8 cellular contexts compared by ENCODE assay signal in the genomic region with DNA sequence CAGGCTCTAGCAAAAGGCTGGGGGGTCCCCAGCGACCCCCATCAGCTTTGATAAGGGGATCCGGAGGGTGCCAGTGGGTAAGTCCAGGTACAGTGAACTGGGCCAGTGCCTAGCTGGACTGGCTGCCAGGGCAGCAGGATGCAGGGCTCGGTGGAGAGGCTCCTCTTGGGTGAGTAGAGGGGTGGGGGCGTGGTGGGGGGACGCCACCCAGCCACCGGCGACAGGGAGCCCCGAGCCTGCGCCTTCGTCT. TPM values are rescaled to one million over a fixed set of nuclear protein-coding genes. Genes with fewer than 3 reads are reported as not detected.
DNase-seq lines count a peak whose midpoint lies in the region; ATAC-seq, FAIRE-seq and TF ChIP-seq lines count a peak whose summit lies in the region.

No MANE protein-coding gene starts in this region.

- H4K20me1 ChIP-seq in astrocyte (ENCODE audit: insufficient read depth, low read length): no peaks in the 10 kb centered on the region

- 9% methylated on average over 10 of the region's 10 CpGs for WGBS in liver
- 2% methylated on average over 5 of the region's 10 CpGs for WGBS in suprapubic skin

- H2AFZ ChIP-seq in astrocyte (ENCODE audit: low read depth, low read length): peak overlapping the region; percentile 84

- H3K27me3 ChIP-seq in astrocyte (ENCODE audit: insufficient read depth, low read length): no peaks in the 10 kb centered on the region
- H3K27me3 ChIP-seq in liver (ENCODE audit: control insufficient read depth in 4 of 4, insufficient read depth in 4 of 4, low read length in 3 of 4): no peaks in the 10 kb centered on the region
- no peaks in the 10 kb centered on the region for H3K27me3 ChIP-seq in suprapubic skin

- TF ChIP-seq RAD21 in liver (IDR thresholded peaks at IDR 0.05): no peak

- H3K36me3 ChIP-seq in astrocyte (ENCODE audit: insufficient read depth, low read length) (no peaks in the 10 kb centered on the region), liver (ENCODE audit: control insufficient read depth in 4 of 4, insufficient read depth in 3 of 4, low read depth in 1 of 4, low read length in 3 of 4) (no peaks in the 10 kb centered on the region), suprapubic skin (no peaks in the 10 kb centered on the region)

- no peaks in the 10 kb centered on the region for H3K27me3 Mint-ChIP-seq in activated CD4-positive, alpha-beta T cell treated with anti-CD3 and anti-CD28 coated beads for 36 hours
- peaks cover 9% of the 10 kb centered on the region for H3K27me3 Mint-ChIP-seq in astrocyte (ENCODE audit: low read depth, unreplicated experiment)

- peaks cover 47% of the 10 kb centered on the region for H3K4me1 Mint-ChIP-seq in activated CD4-positive, alpha-beta T cell treated with anti-CD3 and anti-CD28 coated beads for 36 hours
- peaks cover 22% of the 10 kb centered on the region for H3K4me1 Mint-ChIP-seq in astrocyte (ENCODE audit: low read depth, unreplicated experiment)

- H3K27ac ChIP-seq in astrocyte (ENCODE audit: low read depth, low read length): peak overlapping the region; percentile 30
- H3K27ac ChIP-seq in liver (ENCODE audit: low read depth in 1 of 2, low read length in 2 of 2): peak overlapping the region; percentile 35 to 47
- peak overlapping the region; percentile 80 for H3K27ac ChIP-seq in suprapubic skin

- DNase-seq in activated CD4-positive, alpha-beta T cell treated with anti-CD3 and anti-CD28 coated beads for 36 hours: no peak
- DNase-seq in activated CD4-positive, alpha-beta T cell treated with anti-CD3 and anti-CD28 coated beads for 48 hours: no peak
- no peak for DNase-seq in astrocyte (ENCODE audit: low read depth)
- DNase-seq in suprapubic skin (ENCODE audit: low spot score in 2 of 2): no peak
- DNase-seq in SK-N-DZ (ENCODE audit: low spot score): no peak
- no peak for DNase-seq in sciatic nerve (ENCODE audit: low spot score)
- no peak for DNase-seq in activated CD4-positive, alpha-beta T cell treated with anti-CD3 and anti-CD28 coated beads, Interleukin-2, amount 50 U/mL, for 1 hour

- no peaks in the 10 kb centered on the region for H3K79me2 ChIP-seq in astrocyte (ENCODE audit: insufficient read depth, low read length)

- CTCF ChIA-PET in activated CD4-positive, alpha-beta T cell treated with anti-CD3 and anti-CD28 coated beads for 36 hours (lab: Charles Lee): interaction anchor here (0.7 to 10.3 kb wide), 7 partner anchors 10 to 103 kb away, joined by 3 to 218 read pairs (median 8); no protein-coding TSS in a partner anchor

- peak overlapping the region; percentile 66 for H3K4me3 ChIP-seq in astrocyte (ENCODE audit: insufficient read depth, low read depth, low read length)
- H3K4me3 ChIP-seq in liver (ENCODE audit: low read depth in 1 of 3, low read length in 3 of 3): peak overlapping the region in 2 of 3 donors; percentile 66 to 75
- peak overlapping the region; percentile 67 for H3K4me3 ChIP-seq in suprapubic skin

- H3K27ac Mint-ChIP-seq in activated CD4-positive, alpha-beta T cell treated with anti-CD3 and anti-CD28 coated beads for 36 hours: no peak overlapping the region
- H3K27ac Mint-ChIP-seq in astrocyte (ENCODE audit: unreplicated experiment): no peak overlapping the region

- H3K9me3 Mint-ChIP-seq in activated CD4-positive, alpha-beta T cell treated with anti-CD3 and anti-CD28 coated beads for 36 hours (ENCODE audit: low read depth): no peaks in the 10 kb centered on the region
- H3K9me3 Mint-ChIP-seq in astrocyte (ENCODE audit: unreplicated experiment): no peaks in the 10 kb centered on the region

- no peak for TF ChIP-seq POLR2A in suprapubic skin (IDR thresholded peaks at IDR 0.05)

- no peaks in the 10 kb centered on the region for H3K36me3 Mint-ChIP-seq in activated CD4-positive, alpha-beta T cell treated with anti-CD3 and anti-CD28 coated beads for 36 hours (ENCODE audit: low read depth)
- H3K36me3 Mint-ChIP-seq in astrocyte (ENCODE audit: low read depth, unreplicated experiment): peaks cover 6% of the 10 kb centered on the region

- intact Hi-C loops in activated CD4-positive, alpha-beta T cell treated with anti-CD3 and anti-CD28 coated beads for 36 hours (cut with DNase I, micrococcal nuclease): loop anchor here (2.0 to 10.0 kb wide), 2 partner anchors 16 to 206 kb away; a partner anchor contains a TSS
- intact Hi-C loops in sciatic nerve (cut with DNase I): no loop called here

- no peak for TF ChIP-seq EP300 in suprapubic skin (IDR thresholded peaks at IDR 0.05)

- H3K4me3 Mint-ChIP-seq in activated CD4-positive, alpha-beta T cell treated with anti-CD3 and anti-CD28 coated beads for 36 hours: peak overlapping the region; percentile 25
- H3K4me3 Mint-ChIP-seq in astrocyte (ENCODE audit: unreplicated experiment): peak overlapping the region; percentile 79

- no peak for TF ChIP-seq CTCF in astrocyte (IDR thresholded peaks at IDR 0.05; ENCODE audit: insufficient read depth, low read depth, low read length)
- TF ChIP-seq CTCF in liver (IDR thresholded peaks at IDR 0.05; ENCODE audit: low read depth, low read length, missing input control): no peak
- no peak for TF ChIP-seq CTCF in suprapubic skin (IDR thresholded peaks at IDR 0.05)

- POLR2A ChIA-PET in activated CD4-positive, alpha-beta T cell treated with anti-CD3 and anti-CD28 coated beads for 36 hours (lab: Charles Lee): interaction anchor here (0.6 to 1.2 kb wide), 2 partner anchors 9 to 81 kb away, joined by 3 read pairs; no protein-coding TSS in a partner anchor

- no peak for FAIRE-seq in astrocyte (lab: Jason Lieb, UNC)

- peak overlapping the region; percentile 87 for H3K4me2 ChIP-seq in astrocyte (ENCODE audit: low read length)

- no peaks in the 10 kb centered on the region for H3K9me3 ChIP-seq in astrocyte (ENCODE audit: insufficient read depth, low read depth, low read length)
- no peaks in the 10 kb centered on the region for H3K9me3 ChIP-seq in liver (ENCODE audit: control insufficient read depth in 4 of 4, low read length in 3 of 4)
- no peaks in the 10 kb centered on the region for H3K9me3 ChIP-seq in suprapubic skin

- H3K4me1 ChIP-seq in astrocyte (ENCODE audit: insufficient read depth, low read length): peaks cover 24% of the 10 kb centered on the region
- H3K4me1 ChIP-seq in liver (ENCODE audit: control insufficient read depth in 4 of 4, insufficient read depth in 4 of 4, low read length in 3 of 4): peaks cover 0 to 18% (median 9%) of the 10 kb centered on the region in 4 donors
- peaks cover 65% of the 10 kb centered on the region for H3K4me1 ChIP-seq in suprapubic skin

- no peak for ATAC-seq in activated CD4-positive, alpha-beta T cell treated with anti-CD3 and anti-CD28 coated beads for 36 hours
- ATAC-seq in sciatic nerve: no peak

- peak overlapping the region; percentile 75 for H3K9ac ChIP-seq in astrocyte (ENCODE audit: low read length)
- no peak overlapping the region for H3K9ac ChIP-seq in liver (ENCODE audit: low read depth in 1 of 2, low read length in 2 of 2)

TF ChIP-seq in liver, 16 proteins besides CTCF, POLR2A, EP300 and RAD21 (continues in another document):
- TF ChIP-seq, protein P1, sequence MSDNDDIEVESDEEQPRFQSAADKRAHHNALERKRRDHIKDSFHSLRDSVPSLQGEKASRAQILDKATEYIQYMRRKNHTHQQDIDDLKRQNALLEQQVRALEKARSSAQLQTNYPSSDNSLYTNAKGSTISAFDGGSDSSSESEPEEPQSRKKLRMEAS (IDR thresholded peaks at IDR 0.05): no peak

RNA-seq across cellular contexts. Expression of a gene that starts 0.2 kb away (rescaled TPM):
- under 1 TPM; 0.43 to 0.83 TPM for total RNA-seq in activated CD4-positive, alpha-beta T cell treated with anti-CD3 and anti-CD28 coated beads for 36 hours
- total RNA-seq in astrocyte (5.9 and 8.4 TPM in 2 replicates), liver (1 to 10 TPM; 1.3 to 4.3 TPM), suprapubic skin (10 to 100 TPM in 3 of 4 donors, 1 to 10 TPM in 1; 9.3 to 48.9 (median 20.0) TPM), sciatic nerve (73.4 TPM)
- 1 to 10 TPM; 1.3 to 1.6 TPM for polyA plus RNA-seq in liver
- 1.3 and 4.6 TPM in 2 replicates for polyA plus RNA-seq in SK-N-DZ (2014; cell fraction: cytosol; rRNA removed)
- 1.6 and 2.8 TPM in 2 replicates for polyA plus RNA-seq in SK-N-DZ (2014; cell fraction: nucleus; rRNA removed)

RNA-seq across cellular contexts. Expression of a gene that starts 14.5 kb away (rescaled TPM):
- total RNA-seq in activated CD4-positive, alpha-beta T cell treated with anti-CD3 and anti-CD28 coated beads for 36 hours: 1 to 10 TPM; 5.9 to 8.5 TPM
- total RNA-seq in astrocyte (17.7 and 23.8 TPM in 2 replicates), liver (10 to 100 TPM in 1 of 2 donors, 1 to 10 TPM in 1; 6.1 to 15.4 TPM), suprapubic skin (10 to 100 TPM; 38.2 to 53.6 (median 44.7) TPM), sciatic nerve (47.9 TPM)
- 10 to 100 TPM in 1 of 2 donors, 1 to 10 TPM in 1; 8.3 to 10.4 TPM for polyA plus RNA-seq in liver
- 10.2 and 10.8 TPM in 2 replicates for polyA plus RNA-seq in SK-N-DZ (2014; cell fraction: cytosol; rRNA removed)
- 5.3 and 5.7 TPM in 2 replicates for polyA plus RNA-seq in SK-N-DZ (2014; cell fraction: nucleus; rRNA removed)

RNA-seq across cellular contexts. Expression of a gene that starts 33.2 kb away (rescaled TPM):
- not detected for total RNA-seq in activated CD4-positive, alpha-beta T cell treated with anti-CD3 and anti-CD28 coated beads for 36 hours
- total RNA-seq in astrocyte: not detected in 2 replicates
- total RNA-seq in liver: under 1 TPM in 1 of 2 donors, not detected in 1; 0.25 TPM
- not detected for polyA plus RNA-seq in liver
- total RNA-seq in suprapubic skin: 10 to 100 TPM in 3 of 4 donors, 1 to 10 TPM in 1; 3.5 to 36.1 (median 20.8) TPM
- polyA plus RNA-seq in SK-N-DZ (2014; cell fraction: cytosol; rRNA removed): 0.05 TPM in 1 of 2 replicates, not detected in the other
- polyA plus RNA-seq in SK-N-DZ (2014; cell fraction: nucleus; rRNA removed): not detected in 2 replicates
- total RNA-seq in sciatic nerve: 0.40 TPM

RNA-seq across cellular contexts. Expression of a gene that starts 52.7 kb away (rescaled TPM):
- 10 to 100 TPM; 55.3 to 62.8 TPM for total RNA-seq in activated CD4-positive, alpha-beta T cell treated with anti-CD3 and anti-CD28 coated beads for 36 hours
- 36.2 and 39.2 TPM in 2 replicates for total RNA-seq in astrocyte
- total RNA-seq in liver: 1 to 10 TPM; 7.9 to 8.1 TPM
- polyA plus RNA-seq in liver: 1 to 10 TPM; 5.5 to 8.0 TPM
- 10 to 100 TPM; 11.7 to 25.5 (median 19.4) TPM for total RNA-seq in suprapubic skin
- 22.9 and 25.8 TPM in 2 replicates for polyA plus RNA-seq in SK-N-DZ (2014; cell fraction: cytosol; rRNA removed)
- polyA plus RNA-seq in SK-N-DZ (2014; cell fraction: nucleus; rRNA removed): 17.0 and 23.8 TPM in 2 replicates
- total RNA-seq in sciatic nerve: 25.8 TPM

Comparison
In these comparisons a context has a peak if more than half of its experiments do, and no peak if none do; other contexts are left out.
1. H3K27ac ChIP-seq: peak in every context shown above with its lines; median percentile 80 in suprapubic skin; 41 in liver; 30 in astrocyte.